Comparison of ENCODE assay signal across 8 cellular contexts in genomic region chr4:18366762-18367358, GRCh38.
A peak's percentile ranks its signal among the peaks of the same experiment; 100 is the strongest.
DNase-seq lines count a peak whose midpoint lies in the region; ATAC-seq and TF ChIP-seq lines count a peak whose summit lies in the region.

No MANE protein-coding gene starts in this region.

- no peaks in the 10 kb centered on the region for H3F3A ChIP-seq in GM23338 (replicated peaks; ENCODE audit: low read depth)

- H3K4me2 ChIP-seq in GM23338 = no peak overlapping the region

- H3K4me3 ChIP-seq in GM23338 (no peak overlapping the region), LNCaP clone FGC (ENCODE audit: low read depth, low read length) (no peak overlapping the region)

- H3K9me2 ChIP-seq in GM23338 (ENCODE audit: insufficient read depth) = no peaks in the 10 kb centered on the region

- H3K79me2 ChIP-seq in GM23338 (replicated peaks; ENCODE audit: insufficient read depth) = no peaks in the 10 kb centered on the region

- ATAC-seq in GM23338 = peak; percentile 82

- TF ChIP-seq CTCF in GM23338 (conservative IDR thresholded peaks at IDR 0.05; ENCODE audit: low read depth in 2 of 2) = peak; percentile 68 to 70
- TF ChIP-seq CTCF in LNCaP clone FGC (IDR thresholded peaks at IDR 0.05; ENCODE audit: control insufficient read depth, extremely low read depth, insufficient read depth) = peak; percentile 74

- no peak overlapping the region for H3K27ac ChIP-seq in GM23338 (ENCODE audit: low read depth)

- no peak overlapping the region for H3K27ac Mint-ChIP-seq in activated CD4-positive, alpha-beta T cell treated with anti-CD3 and anti-CD28 coated beads, Interleukin-2, amount 10 ng/mL, durations not matched to agents 24 days and 14 days
- H3K27ac Mint-ChIP-seq in GM23338 = no peak overlapping the region

- no peaks in the 10 kb centered on the region for H4K20me1 ChIP-seq in GM23338 (replicated peaks; ENCODE audit: insufficient read depth)

- H3K36me3 Mint-ChIP-seq in activated CD4-positive, alpha-beta T cell treated with anti-CD3 and anti-CD28 coated beads, Interleukin-2, amount 10 ng/mL, durations not matched to agents 24 days and 14 days (ENCODE audit: low read depth) = no peaks in the 10 kb centered on the region
- H3K36me3 Mint-ChIP-seq in GM23338 (ENCODE audit: low read depth) = no peaks in the 10 kb centered on the region

- intact Hi-C loops in activated CD4-positive, alpha-beta T cell treated with anti-CD3 and anti-CD28 coated beads, Interleukin-2, amount 10 ng/mL, durations not matched to agents 24 days and 14 days (cut with micrococcal nuclease) = loop anchor here (1.0 kb wide), 1 partner anchor 550 kb away; no protein-coding TSS in a partner anchor

- H3K4me1 Mint-ChIP-seq in activated CD4-positive, alpha-beta T cell treated with anti-CD3 and anti-CD28 coated beads, Interleukin-2, amount 10 ng/mL, durations not matched to agents 24 days and 14 days = no peaks in the 10 kb centered on the region
- H3K4me1 Mint-ChIP-seq in GM23338 = no peaks in the 10 kb centered on the region

- no peaks in the 10 kb centered on the region for H3K36me3 ChIP-seq in GM23338 (ENCODE audit: insufficient read depth)

- H3K27me3 ChIP-seq in GM23338 (ENCODE audit: insufficient read depth) = no peaks in the 10 kb centered on the region

- H2AFZ ChIP-seq in GM23338 = no peak overlapping the region

- H3K4me3 Mint-ChIP-seq in activated CD4-positive, alpha-beta T cell treated with anti-CD3 and anti-CD28 coated beads, Interleukin-2, amount 10 ng/mL, durations not matched to agents 24 days and 14 days = no peak overlapping the region
- no peak overlapping the region for H3K4me3 Mint-ChIP-seq in GM23338

- H3K27me3 Mint-ChIP-seq in activated CD4-positive, alpha-beta T cell treated with anti-CD3 and anti-CD28 coated beads, Interleukin-2, amount 10 ng/mL, durations not matched to agents 24 days and 14 days = no peaks in the 10 kb centered on the region
- H3K27me3 Mint-ChIP-seq in GM23338 (ENCODE audit: insufficient read depth, low read depth, poor library complexity) = no peaks in the 10 kb centered on the region

- DNase-seq in activated CD4-positive, alpha-beta T cell treated with anti-CD3 and anti-CD28 coated beads, Interleukin-2, amount 10 ng/mL, durations not matched to agents 24 days and 14 days = peak; percentile 60
- no peak for DNase-seq in activated CD4-positive, alpha-beta T cell treated with anti-CD3 and anti-CD28 coated beads, Interleukin-2, amount 50 U/mL, for 48 hours
- DNase-seq in GM23338 (ENCODE audit: low spot score) (peak; percentile 43), LNCaP clone FGC (ENCODE audit: low read depth) (peak; percentile 33), SW 1271 (lab: John Stamatoyannopoulos, UW) (peak; percentile 4 to 11), islet precursor cell (peak; percentile 52), glomerular visceral epithelial cell (ENCODE audit: extremely low spot score) (no peak)
- DNase-seq in stimulated activated CD4-positive, alpha-beta T cell treated with anti-CD3 and anti-CD28 coated beads, Interleukin-4, amount 100 ng/mL, for 24 hours = no peak

- no peaks in the 10 kb centered on the region for H3K9me3 Mint-ChIP-seq in activated CD4-positive, alpha-beta T cell treated with anti-CD3 and anti-CD28 coated beads, Interleukin-2, amount 10 ng/mL, durations not matched to agents 24 days and 14 days
- H3K9me3 Mint-ChIP-seq in GM23338 = no peaks in the 10 kb centered on the region

- H3K4me1 ChIP-seq in GM23338 (ENCODE audit: insufficient read depth) = no peaks in the 10 kb centered on the region

TF ChIP-seq in GM23338, 12 proteins besides CTCF, POLR2A, EP300 and RAD21 (continues in another document):
- TF ChIP-seq, protein P1, sequence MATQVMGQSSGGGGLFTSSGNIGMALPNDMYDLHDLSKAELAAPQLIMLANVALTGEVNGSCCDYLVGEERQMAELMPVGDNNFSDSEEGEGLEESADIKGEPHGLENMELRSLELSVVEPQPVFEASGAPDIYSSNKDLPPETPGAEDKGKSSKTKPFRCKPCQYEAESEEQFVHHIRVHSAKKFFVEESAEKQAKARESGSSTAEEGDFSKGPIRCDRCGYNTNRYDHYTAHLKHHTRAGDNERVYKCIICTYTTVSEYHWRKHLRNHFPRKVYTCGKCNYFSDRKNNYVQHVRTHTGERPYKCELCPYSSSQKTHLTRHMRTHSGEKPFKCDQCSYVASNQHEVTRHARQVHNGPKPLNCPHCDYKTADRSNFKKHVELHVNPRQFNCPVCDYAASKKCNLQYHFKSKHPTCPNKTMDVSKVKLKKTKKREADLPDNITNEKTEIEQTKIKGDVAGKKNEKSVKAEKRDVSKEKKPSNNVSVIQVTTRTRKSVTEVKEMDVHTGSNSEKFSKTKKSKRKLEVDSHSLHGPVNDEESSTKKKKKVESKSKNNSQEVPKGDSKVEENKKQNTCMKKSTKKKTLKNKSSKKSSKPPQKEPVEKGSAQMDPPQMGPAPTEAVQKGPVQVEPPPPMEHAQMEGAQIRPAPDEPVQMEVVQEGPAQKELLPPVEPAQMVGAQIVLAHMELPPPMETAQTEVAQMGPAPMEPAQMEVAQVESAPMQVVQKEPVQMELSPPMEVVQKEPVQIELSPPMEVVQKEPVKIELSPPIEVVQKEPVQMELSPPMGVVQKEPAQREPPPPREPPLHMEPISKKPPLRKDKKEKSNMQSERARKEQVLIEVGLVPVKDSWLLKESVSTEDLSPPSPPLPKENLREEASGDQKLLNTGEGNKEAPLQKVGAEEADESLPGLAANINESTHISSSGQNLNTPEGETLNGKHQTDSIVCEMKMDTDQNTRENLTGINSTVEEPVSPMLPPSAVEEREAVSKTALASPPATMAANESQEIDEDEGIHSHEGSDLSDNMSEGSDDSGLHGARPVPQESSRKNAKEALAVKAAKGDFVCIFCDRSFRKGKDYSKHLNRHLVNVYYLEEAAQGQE (IDR thresholded peaks at IDR 0.05; ENCODE audit: unreplicated experiment) = no peak
- TF ChIP-seq STAT1 (IDR thresholded peaks at IDR 0.05; ENCODE audit: unreplicated experiment) (no peak), JUNB (IDR thresholded peaks at IDR 0.05; ENCODE audit: unreplicated experiment) (no peak), ETS1 (IDR thresholded peaks at IDR 0.05) (no peak), ZNF114 (CRISPR knock-in tag; IDR thresholded peaks at IDR 0.05) (no peak), ZNF331 (CRISPR knock-in tag; IDR thresholded peaks at IDR 0.05; ENCODE audit: low read depth) (no peak), NANOG (IDR thresholded peaks at IDR 0.05; ENCODE audit: borderline replicate concordance) (no peak), POLR2AphosphoS5 (IDR thresholded peaks at IDR 0.05; ENCODE audit: low read depth) (no peak), EZH2 (IDR thresholded peaks at IDR 0.05; ENCODE audit: low read depth, unreplicated experiment) (no peak)

Comparison
In these comparisons a context has a peak if more than half of its experiments do, and no peak if none do; other contexts are left out.
1. DNase-seq: peak in activated CD4-positive, alpha-beta T cell treated with anti-CD3 and anti-CD28 coated beads, Interleukin-2, amount 10 ng/mL, durations not matched to agents 24 days and 14 days (single experiment), GM23338 (single experiment), LNCaP clone FGC (single experiment), SW 1271 (2 of 2) and islet precursor cell (single experiment); none in activated CD4-positive, alpha-beta T cell treated with anti-CD3 and anti-CD28 coated beads, Interleukin-2, amount 50 U/mL, for 48 hours (0 of 2), stimulated activated CD4-positive, alpha-beta T cell treated with anti-CD3 and anti-CD28 coated beads, Interleukin-4, amount 100 ng/mL, for 24 hours (single experiment) and glomerular visceral epithelial cell (single experiment).